ENCODE assay signal across 7 cellular contexts in the genomic region with DNA sequence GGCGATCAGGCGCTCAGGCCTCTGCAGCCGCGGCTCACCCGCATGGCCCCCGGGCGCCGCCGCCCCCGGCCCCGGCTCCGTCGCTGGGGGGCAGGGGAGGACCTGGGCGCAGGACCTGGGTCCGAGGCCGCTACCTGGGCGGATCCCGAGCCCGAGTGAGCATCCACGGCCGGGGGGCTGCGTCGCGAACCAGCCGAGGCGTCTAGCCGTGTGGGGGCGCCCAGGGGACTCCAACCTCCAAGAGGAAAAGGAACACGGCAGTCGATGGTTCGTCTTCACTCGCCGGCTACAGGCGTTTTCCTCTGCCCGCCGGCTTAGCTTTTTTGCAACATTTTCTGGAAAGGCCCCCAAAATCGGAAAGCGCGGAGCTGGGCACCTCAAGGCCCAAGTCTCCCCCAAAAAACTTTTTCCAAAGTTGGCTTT. TPM values are rescaled to one million over a fixed set of nuclear protein-coding genes. Genes with fewer than 3 reads are reported as not detected.
DNase-seq lines count a peak whose midpoint lies in the region; ATAC-seq and TF ChIP-seq lines count a peak whose summit lies in the region.

No MANE protein-coding gene starts in this region.

- H3K27me3 ChIP-seq in HAP-1 (ENCODE audit: low read depth) (peaks cover 35% of the 10 kb centered on the region), right cardiac atrium (ENCODE audit: control insufficient read depth, insufficient read depth) (no peaks in the 10 kb centered on the region), skeletal muscle tissue (ENCODE audit: control insufficient read depth in 3 of 3, insufficient read depth in 3 of 3, low read length in 3 of 3) (no peaks in the 10 kb centered on the region)

- POLR2A ChIA-PET in WTC11 (lab: Charles Lee), result interaction anchor here (0.6 to 1.4 kb wide), 4 partner anchors 14 to 75 kb away, joined by 3 to 5 read pairs (median 4); a partner anchor contains a TSS

- ATAC-seq in WTC11 (no peak), right cardiac atrium (no peak), HG03025 (IDR thresholded peaks at IDR 0.05; ENCODE audit: low FRiP score, unreplicated experiment) (no peak)

- peaks cover 81% of the 10 kb centered on the region for H3K27me3 Mint-ChIP-seq in WTC11 (ENCODE audit: low read depth)

- H3K4me1 ChIP-seq in HAP-1 (no peaks in the 10 kb centered on the region; the same call in 1 of the 2 replicates), right cardiac atrium (ENCODE audit: control insufficient read depth, insufficient read depth, low read length) (peaks cover 6% of the 10 kb centered on the region), skeletal muscle tissue (ENCODE audit: control insufficient read depth in 3 of 3, insufficient read depth in 3 of 3, low read length in 3 of 3) (peaks cover 47 to 76% (median 65%) of the 10 kb centered on the region in 3 donors)

- no peaks in the 10 kb centered on the region for H3K36me3 ChIP-seq in HAP-1 (replicated peaks)
- H3K36me3 ChIP-seq in skeletal muscle tissue (ENCODE audit: control insufficient read depth in 3 of 3, insufficient read depth in 3 of 3, low read length in 3 of 3), result peaks cover 0 to 2% (median 0%) of the 10 kb centered on the region in 3 donors

- H3K27ac Mint-ChIP-seq in WTC11, result no peak overlapping the region

- H3K36me3 Mint-ChIP-seq in WTC11, result peaks cover 4% of the 10 kb centered on the region; the same call in 1 of the 2 replicates

- H3K9ac ChIP-seq in skeletal muscle tissue (ENCODE audit: low read depth in 1 of 3, low read length in 3 of 3), result peak overlapping the region; percentile 64 to 93 (median 80)

- no peaks in the 10 kb centered on the region for H3K9me3 Mint-ChIP-seq in WTC11

- H3K4me3 ChIP-seq in HAP-1 (peak overlapping the region; percentile 12; the same call in 1 of the 2 replicates), right cardiac atrium (ENCODE audit: low read length) (peak overlapping the region; percentile 88), skeletal muscle tissue (ENCODE audit: low read length in 3 of 3) (peak overlapping the region; percentile 75 to 83 (median 79))

- intact Hi-C loops in right cardiac atrium (cut with DNase I), result loop anchor here in 3 of 4 donors (5.0 to 10.0 kb wide), 3 partner anchors 68 to 71 kb away; a partner anchor contains a TSS

- H3K27ac ChIP-seq in right cardiac atrium (ENCODE audit: low read length) (peak overlapping the region; percentile 79), skeletal muscle tissue (ENCODE audit: low read depth, low read length) (no peak overlapping the region)

- peaks cover 20% of the 10 kb centered on the region for H3K4me1 Mint-ChIP-seq in WTC11

- H3K9me3 ChIP-seq in HAP-1, result no peaks in the 10 kb centered on the region
- no peaks in the 10 kb centered on the region for H3K9me3 ChIP-seq in right cardiac atrium (ENCODE audit: control insufficient read depth, low read length)
- H3K9me3 ChIP-seq in skeletal muscle tissue (ENCODE audit: control insufficient read depth in 3 of 3, low read length in 3 of 3), result no peaks in the 10 kb centered on the region

- DNase-seq in HAP-1 (ENCODE audit: low spot score in 2 of 2), result no peak
- DNase-seq in WTC11 (ENCODE audit: low spot score), result no peak
- peak in 1 of 3 donors; percentile 71 for DNase-seq in right cardiac atrium
- no peak for DNase-seq in NOMO-1 (lab: John Stamatoyannopoulos, UW; ENCODE audit: unreplicated experiment in 2 of 2)
- DNase-seq in GM10266 (ENCODE audit: extremely low spot score), result no peak

- H3K4me3 Mint-ChIP-seq in WTC11, result peak overlapping the region; percentile 70

- TF ChIP-seq CTCF in WTC11 (IDR thresholded peaks at IDR 0.05), result no peak
- TF ChIP-seq CTCF in GM10266 (IDR thresholded peaks at IDR 0.05; ENCODE audit: control insufficient read depth, insufficient read depth, low read depth, missing control alignments), result no peak

- CTCF ChIA-PET in WTC11 (lab: Charles Lee), result interaction anchor here (0.6 to 2.0 kb wide), 7 partner anchors 10 to 276 kb away, joined by 3 to 6 read pairs (median 3); no protein-coding TSS in a partner anchor

- 2% methylated on average over 39 of the region's 39 CpGs for WGBS in right cardiac atrium

- in situ Hi-C loops in HAP-1 (cut with MboI; ENCODE audit: low sequenced_read_pairs), result no loop called here

TF ChIP-seq in WTC11, 78 proteins besides CTCF, POLR2A, EP300 and RAD21:
- TF ChIP-seq SOX15 (CRISPR knock-in tag; IDR thresholded peaks at IDR 0.05) (no peak), ZBTB21 (CRISPR knock-in tag; IDR thresholded peaks at IDR 0.05; ENCODE audit: borderline replicate concordance) (no peak), MYBL2 (CRISPR knock-in tag; IDR thresholded peaks at IDR 0.05) (no peak)
TF ChIP-seq in WTC11: peak in this region for 0.

RNA-seq across cellular contexts. Expression of a gene that starts 0.7 kb away (rescaled TPM):
- total RNA-seq in WTC11 (2021), result 6.8 to 9.2 TPM (median 7.7 TPM) in 3 replicates
- 10 to 100 TPM in 3 of 4 donors, 1 to 10 TPM in 1; 9.3 to 82.1 (median 20.6) TPM for total RNA-seq in right cardiac atrium
- polyA plus RNA-seq in right cardiac atrium, result 15.4 TPM
- 8.9 TPM for total RNA-seq in skeletal muscle tissue

Comparison
In these comparisons a context has a peak if more than half of its experiments do, and no peak if none do; other contexts are left out.
1. H3K4me3 ChIP-seq: peak in every context shown above with its lines; median percentile 88 in right cardiac atrium; 79 in skeletal muscle tissue; 12 in HAP-1.